Comparison of ENCODE assay signal across 32 cellular contexts in genomic region chr1:2427976-2428375, GRCh38.
"Had no signal": no experiment of that assay in that cellular context is flagged by ENCODE, and none has a peak within 500 bp of the region (broad histone marks: within the 10 kb centered on the region; RNA-seq: fewer than 3 reads in every experiment).

No MANE protein-coding gene starts in this region.

- H3K27me3 ChIP-seq: pancreas, thyroid gland, upper lobe of left lung had no signal

- DNase-seq: activated CD4-positive, alpha-beta memory T cell treated with anti-CD3 and anti-CD28 coated beads for 36 hours; activated CD4-positive, alpha-beta T cell treated with anti-CD3 and anti-CD28 coated beads for 4 hours; activated CD8-positive, alpha-beta memory T cell treated with anti-CD3 and anti-CD28 coated beads, Interleukin-2, amount 50 U/mL, for 48 hours; activated gamma-delta T cell treated with Interleukin-2 at 50 U/mL for 16 hours; activated naive CD4-positive, alpha-beta T cell treated with anti-CD3 and anti-CD28 coated beads, Interleukin-2, amount 50 U/mL, for 16 hours; activated T-cell treated with anti-CD3 and anti-CD28 coated beads, Interleukin-2, amount 50 U/mL, for 4 hours; amniotic stem cell; brain microvascular endothelial cell; caudate nucleus; cortex of kidney; effector memory CD8-positive, alpha-beta T cell; left ventricle myocardium inferior; pancreas; psoas muscle; sigmoid colon; stimulated activated CD4-positive, alpha-beta T cell treated with anti-CD3 and anti-CD28 coated beads, Interleukin-1b, Interleukin-23, amount 100 ng/mL, for 48 hours; stimulated activated CD4-positive, alpha-beta T cell treated with anti-CD3 and anti-CD28 coated beads, Interleukin-4, amount 100 ng/mL, for 4 hours; stimulated activated CD8-positive, alpha-beta memory T cell treated with anti-CD3 and anti-CD28 coated beads, Interleukin-4, amount 100 ng/mL, for 48 hours; stimulated activated naive CD8-positive, alpha-beta T cell treated with anti-CD3 and anti-CD28 coated beads, Interleukin-15, amount 100 ng/mL, for 72 hours; substantia nigra; T-helper 9 cell; thyroid gland had no signal

- H3K9me3 ChIP-seq: pancreas, psoas muscle, thyroid gland had no signal

- FAIRE-seq: astrocyte, frontal cortex, pancreas, TTC549 had no signal

- H3K4me2 ChIP-seq: smooth muscle cell had no signal

- H3K4me1 ChIP-seq: esophagus muscularis mucosa, left ventricle myocardium inferior, pancreas, psoas muscle, sigmoid colon, upper lobe of left lung had no signal

- ATAC-seq: activated T-cell treated with anti-CD3 and anti-CD28 coated beads, Interleukin-2, amount 50 U/mL, for 4 hours; activated T-helper 17 cell treated with anti-CD3 and anti-CD28 coated beads, Interleukin-2, amount 50 U/mL, for 72 hours; effector memory CD8-positive, alpha-beta T cell; psoas muscle; stimulated activated memory B cell treated with anti-CD40 and anti-IgM and Interleukin-4, amounts not matched to agents 10 μg/mL and 1 μg/mL and 100 μg/mL, for 72 hours had no signal

- H3K27ac ChIP-seq: brain microvascular endothelial cell, esophagus muscularis mucosa, left ventricle myocardium inferior, pancreas, psoas muscle, sigmoid colon, thyroid gland, upper lobe of left lung, VCaP had no signal

- H3K4me3 ChIP-seq: esophagus muscularis mucosa, left ventricle myocardium inferior, lung, pancreas, psoas muscle, sigmoid colon, smooth muscle cell, thyroid gland, upper lobe of left lung had no signal

- H3K36me3 ChIP-seq: brain microvascular endothelial cell, esophagus muscularis mucosa, left ventricle myocardium inferior, pancreas, sigmoid colon, thyroid gland, upper lobe of left lung had no signal
